ENCODE assay signal across 8 cellular contexts in the genomic region with DNA sequence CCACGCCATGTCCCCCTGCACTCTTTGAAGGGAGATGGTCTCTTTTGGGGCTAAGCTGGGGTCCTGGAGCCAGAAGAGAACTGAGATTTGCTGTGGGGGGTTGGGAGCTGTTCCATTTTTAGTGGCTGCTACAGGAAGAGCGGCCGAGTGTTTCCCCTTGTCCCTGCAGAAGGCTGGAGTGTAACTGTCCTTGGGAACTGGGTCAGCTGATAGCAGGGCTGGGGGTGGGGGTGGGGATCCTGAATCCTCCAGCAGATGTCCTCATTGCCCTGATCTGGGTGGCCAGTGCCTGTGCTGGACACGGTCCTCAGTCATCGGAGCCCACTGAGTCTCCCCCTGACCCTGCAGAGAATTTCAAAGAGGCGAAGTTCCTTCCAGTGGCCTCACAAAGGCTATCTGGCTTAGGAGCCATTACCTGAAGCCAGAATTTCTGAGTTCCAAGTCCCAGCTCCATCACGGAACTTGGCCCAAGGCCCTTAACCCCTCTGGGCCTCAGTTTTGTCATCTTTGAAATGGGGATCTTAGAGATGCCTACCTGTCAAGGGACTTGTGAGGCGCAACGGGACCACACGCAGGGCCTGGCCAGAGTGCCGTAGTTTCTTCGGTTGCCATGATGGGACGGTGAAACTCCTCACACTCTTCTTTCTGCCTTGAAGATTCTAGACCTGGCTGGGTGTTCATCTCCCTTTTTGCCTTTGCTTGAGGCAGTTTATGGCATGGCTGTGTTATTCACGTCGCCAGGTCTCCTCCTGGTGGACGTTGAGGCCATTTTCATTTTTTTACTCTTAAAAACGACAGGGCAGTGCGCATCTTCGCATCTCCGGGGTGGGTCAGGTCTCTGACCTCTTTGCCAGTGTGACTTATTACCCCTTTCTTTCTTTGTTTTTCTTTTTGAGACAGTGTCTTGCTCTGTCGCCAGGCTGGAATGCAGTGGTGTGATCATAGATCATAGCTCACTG. TPM values are rescaled to one million over a fixed set of nuclear protein-coding genes. Genes with fewer than 3 reads are reported as not detected.
DNase-seq lines count a peak whose midpoint lies in the region; ATAC-seq and TF ChIP-seq lines count a peak whose summit lies in the region.

No MANE protein-coding gene starts in this region.

- no peak for ATAC-seq in GM21515 (IDR thresholded peaks at IDR 0.05; ENCODE audit: unreplicated experiment)

- H3K27ac Mint-ChIP-seq in activated CD4-positive, alpha-beta T cell treated with anti-CD3 and anti-CD28 coated beads, Interleukin-2, amount 10 ng/mL, durations not matched to agents 24 days and 14 days = peak overlapping the region; percentile 62

- no peaks in the 10 kb centered on the region for H3K27me3 Mint-ChIP-seq in activated CD4-positive, alpha-beta T cell treated with anti-CD3 and anti-CD28 coated beads, Interleukin-2, amount 10 ng/mL, durations not matched to agents 24 days and 14 days

- H3K9ac ChIP-seq in iPS-20b (ENCODE audit: low read depth, low read length) = 0 out of 2 replicates have a peak overlapping the region, but pooled peaks have one; percentile 10

- no peaks in the 10 kb centered on the region for H3K9me3 ChIP-seq in ascending aorta
- H3K9me3 ChIP-seq in iPS-20b (ENCODE audit: insufficient read depth, low read depth, low read length) = no peaks in the 10 kb centered on the region

- peaks cover 27% of the 10 kb centered on the region for H3K36me3 Mint-ChIP-seq in activated CD4-positive, alpha-beta T cell treated with anti-CD3 and anti-CD28 coated beads, Interleukin-2, amount 10 ng/mL, durations not matched to agents 24 days and 14 days (ENCODE audit: low read depth)

- H3K27me3 ChIP-seq in ascending aorta (no peaks in the 10 kb centered on the region), iPS-20b (ENCODE audit: insufficient read depth, low read length) (no peaks in the 10 kb centered on the region)

- H3K4me1 ChIP-seq in ascending aorta (peaks cover 16 to 33% of the 10 kb centered on the region in 2 donors), iPS-20b (ENCODE audit: insufficient read depth, low read length) (no peaks in the 10 kb centered on the region)

- H3K4me3 ChIP-seq in ascending aorta (no peak overlapping the region), iPS-20b (ENCODE audit: low read length) (no peak overlapping the region), skin epidermis (no peak overlapping the region)

- no peak overlapping the region for H3K4me3 Mint-ChIP-seq in activated CD4-positive, alpha-beta T cell treated with anti-CD3 and anti-CD28 coated beads, Interleukin-2, amount 10 ng/mL, durations not matched to agents 24 days and 14 days

- peak in 2 of 3 experiments; percentile 15 to 30 for TF ChIP-seq CTCF in ascending aorta (IDR thresholded peaks at IDR 0.05)

- H3K27ac ChIP-seq in ascending aorta (peak overlapping the region; percentile 24), iPS-20b (ENCODE audit: low read length) (no peak overlapping the region), skin epidermis (peak overlapping the region in 15 of 21 experiments; percentile 2 to 78 (median 42))

- peaks cover 35% of the 10 kb centered on the region for H3K4me1 Mint-ChIP-seq in activated CD4-positive, alpha-beta T cell treated with anti-CD3 and anti-CD28 coated beads, Interleukin-2, amount 10 ng/mL, durations not matched to agents 24 days and 14 days

- H3K9me3 Mint-ChIP-seq in activated CD4-positive, alpha-beta T cell treated with anti-CD3 and anti-CD28 coated beads, Interleukin-2, amount 10 ng/mL, durations not matched to agents 24 days and 14 days = no peaks in the 10 kb centered on the region

- H3K36me3 ChIP-seq in ascending aorta = peaks cover 20 to 21% of the 10 kb centered on the region in 2 donors
- peaks cover 16% of the 10 kb centered on the region for H3K36me3 ChIP-seq in iPS-20b (ENCODE audit: insufficient read depth, low read depth, low read length)

- peak; percentile 69 for DNase-seq in activated CD4-positive, alpha-beta T cell treated with anti-CD3 and anti-CD28 coated beads, Interleukin-2, amount 10 ng/mL, durations not matched to agents 24 days and 14 days
- DNase-seq in activated CD4-positive, alpha-beta T cell treated with anti-CD3 and anti-CD28 coated beads, Interleukin-2, amount 50 U/mL, for 48 hours = no peak
- DNase-seq in ascending aorta (ENCODE audit: low spot score in 2 of 2) = peak in 1 of 2 donors; percentile 73
- no peak for DNase-seq in NCI-H526 treated with DMSO at 0.1 percent for 48 hours (lab: John Stamatoyannopoulos, UW)
- DNase-seq in stimulated activated CD4-positive, alpha-beta T cell treated with anti-CD3 and anti-CD28 coated beads, Interleukin-4, amount 100 ng/mL, for 24 hours = no peak

- intact Hi-C loops in activated CD4-positive, alpha-beta T cell treated with anti-CD3 and anti-CD28 coated beads, Interleukin-2, amount 10 ng/mL, durations not matched to agents 24 days and 14 days (cut with micrococcal nuclease) = no loop called here
- intact Hi-C loops in ascending aorta (cut with DNase I) = loop anchor here (2.0 kb wide), 1 partner anchor 51 kb away; the partner anchor contains the start of gene DNM2

RNA-seq across cellular contexts. Expression of gene DNM2, which starts 51.9 kb away (rescaled TPM):
- total RNA-seq in activated CD4-positive, alpha-beta T cell treated with anti-CD3 and anti-CD28 coated beads, Interleukin-2, amount 10 ng/mL, durations not matched to agents 24 days and 14 days = 198 and 211 TPM in 2 replicates
- 113 TPM for total RNA-seq in ascending aorta
